ENCODE assay signal across 11 cellular contexts in genomic region chr18:79275992-79276391, GRCh38.
DNase-seq lines count a peak whose midpoint lies in the region; ATAC-seq, FAIRE-seq and TF ChIP-seq lines count a peak whose summit lies in the region.
"Had no signal": no experiment of that assay in that cellular context is flagged by ENCODE, and none has a peak within 500 bp of the region (broad histone marks: within the 10 kb centered on the region; RNA-seq: fewer than 3 reads in every experiment).

No MANE protein-coding gene starts in this region.

- no peaks in the 10 kb centered on the region for H3K27me3 ChIP-seq in MM.1S (replicated peaks; ENCODE audit: insufficient read depth, low read length)

- peak overlapping the region; percentile 42 for H3K27ac Mint-ChIP-seq in activated naive CD4-positive, alpha-beta T cell treated with anti-CD3 and anti-CD28 coated beads, Interleukin-2, amount 10 ng/mL, durations not matched to agents 7 days and 5 days
- H3K27ac Mint-ChIP-seq in activated naive CD4-positive, alpha-beta T cell treated with anti-CD3 and anti-CD28 coated beads, Interleukin-2, amount 50 U/mL, for 72 hours, result no peak overlapping the region
- H3K27ac Mint-ChIP-seq in stimulated activated effector memory CD8-positive, alpha-beta T cell treated with anti-CD3 and anti-CD28 coated beads, Interleukin-12 subunit alpha, Interleukin-12 subunit beta, amount 100 ng/mL, for 72 hours, result no peak overlapping the region

- H3K36me3 ChIP-seq in MM.1S (replicated peaks; ENCODE audit: insufficient read depth, low read length) (no peaks in the 10 kb centered on the region; the same call in 1 of the 2 replicates), kidney (ENCODE audit: control insufficient read depth in 1 of 2, insufficient read depth in 2 of 2, low read length in 2 of 2) (peaks cover 0 to 6% of the 10 kb centered on the region in 2 donors)

- H4K20me1 ChIP-seq in MM.1S (ENCODE audit: insufficient read depth, low read length), result no peaks in the 10 kb centered on the region

- no peaks in the 10 kb centered on the region for H3K27me3 Mint-ChIP-seq in activated naive CD4-positive, alpha-beta T cell treated with anti-CD3 and anti-CD28 coated beads, Interleukin-2, amount 10 ng/mL, durations not matched to agents 7 days and 5 days

- H3K4me1 ChIP-seq in MM.1S (ENCODE audit: low read length) (peaks cover 27% of the 10 kb centered on the region), kidney (ENCODE audit: control insufficient read depth in 1 of 2, insufficient read depth in 1 of 2, low read depth in 1 of 2, low read length in 2 of 2) (no peaks in the 10 kb centered on the region)

- H3K36me3 Mint-ChIP-seq in activated naive CD4-positive, alpha-beta T cell treated with anti-CD3 and anti-CD28 coated beads, Interleukin-2, amount 10 ng/mL, durations not matched to agents 7 days and 5 days, result peaks cover 10% of the 10 kb centered on the region
- peaks cover 7 to 17% of the 10 kb centered on the region in 2 donors for H3K36me3 Mint-ChIP-seq in activated naive CD4-positive, alpha-beta T cell treated with anti-CD3 and anti-CD28 coated beads, Interleukin-2, amount 50 U/mL, for 72 hours
- H3K36me3 Mint-ChIP-seq in stimulated activated effector memory CD8-positive, alpha-beta T cell treated with anti-CD3 and anti-CD28 coated beads, Interleukin-12 subunit alpha, Interleukin-12 subunit beta, amount 100 ng/mL, for 72 hours, result peaks cover 21% of the 10 kb centered on the region

- no peaks in the 10 kb centered on the region for H3K9me2 ChIP-seq in MM.1S (replicated peaks; ENCODE audit: insufficient read depth, low read length)

- no peak for DNase-seq in activated naive CD4-positive, alpha-beta T cell treated with anti-CD3 and anti-CD28 coated beads, Interleukin-2, amount 10 ng/mL, durations not matched to agents 7 days and 5 days
- DNase-seq in activated naive CD4-positive, alpha-beta T cell treated with anti-CD3 and anti-CD28 coated beads, Interleukin-2, amount 50 U/mL, for 72 hours (ENCODE audit: low spot score in 2 of 2), result no peak
- peak; percentile 91 for DNase-seq in MM.1S
- DNase-seq in stimulated activated effector memory CD8-positive, alpha-beta T cell treated with anti-CD3 and anti-CD28 coated beads, Interleukin-12 subunit alpha, Interleukin-12 subunit beta, amount 100 ng/mL, for 72 hours (ENCODE audit: low spot score in 2 of 2), result no peak
- no peak for DNase-seq in HT-29 (ENCODE audit: low spot score)
- DNase-seq in kidney, result no peak
- DNase-seq in NCI-H510A (lab: John Stamatoyannopoulos, UW), result no peak
- DNase-seq: activated CD4-positive, CD25-positive, alpha-beta regulatory T cell treated with anti-CD3 and anti-CD28 coated beads, Interleukin-2, amount 50 U/mL, for 72 hours; kidney glomerular epithelial cell had no signal

- intact Hi-C loops in kidney (cut with DNase I), result no loop called here

- peak overlapping the region; percentile 31; the same call in 1 of the 2 replicates for H3K9ac ChIP-seq in MM.1S (ENCODE audit: low read length)
- no peak overlapping the region for H3K9ac ChIP-seq in kidney (ENCODE audit: low read length in 2 of 2)

- H3K4me3 ChIP-seq in MM.1S (ENCODE audit: low read length) (peak overlapping the region; percentile 11; the same call in 1 of the 2 replicates), kidney (ENCODE audit: low read length in 2 of 2) (no peak overlapping the region)
- H3K4me3 ChIP-seq: smooth muscle cell had no signal

- FAIRE-seq in kidney (lab: Jason Lieb, UNC), result no peak

- CTCF ChIA-PET in activated naive CD4-positive, alpha-beta T cell treated with anti-CD3 and anti-CD28 coated beads, Interleukin-2, amount 10 ng/mL, durations not matched to agents 7 days and 5 days (lab: Charles Lee), result no interaction called here

- H2AFZ ChIP-seq in MM.1S (ENCODE audit: low read length), result peak overlapping the region; percentile 1; the same call in 1 of the 2 replicates

- H3F3A ChIP-seq in MM.1S (ENCODE audit: insufficient read depth, low read length), result peaks cover 13% of the 10 kb centered on the region; the same call in 1 of the 2 replicates

- TF ChIP-seq CTCF in MM.1S (IDR thresholded peaks at IDR 0.05; ENCODE audit: low read length) (no peak), kidney (IDR thresholded peaks at IDR 0.05; ENCODE audit: borderline replicate concordance, extremely low read depth, insufficient read depth) (no peak)

- no peaks in the 10 kb centered on the region for H3K9me3 Mint-ChIP-seq in activated naive CD4-positive, alpha-beta T cell treated with anti-CD3 and anti-CD28 coated beads, Interleukin-2, amount 10 ng/mL, durations not matched to agents 7 days and 5 days
- H3K9me3 Mint-ChIP-seq in activated naive CD4-positive, alpha-beta T cell treated with anti-CD3 and anti-CD28 coated beads, Interleukin-2, amount 50 U/mL, for 72 hours, result peaks cover 0 to 4% of the 10 kb centered on the region in 2 donors
- H3K9me3 Mint-ChIP-seq in stimulated activated effector memory CD8-positive, alpha-beta T cell treated with anti-CD3 and anti-CD28 coated beads, Interleukin-12 subunit alpha, Interleukin-12 subunit beta, amount 100 ng/mL, for 72 hours, result no peaks in the 10 kb centered on the region

- H3K9me3 ChIP-seq in MM.1S (replicated peaks; ENCODE audit: insufficient read depth, low read length), result no peaks in the 10 kb centered on the region
- no peaks in the 10 kb centered on the region for H3K9me3 ChIP-seq in kidney (ENCODE audit: control insufficient read depth in 1 of 2, low read length in 2 of 2)

- peak overlapping the region; percentile 71 for H3K4me2 ChIP-seq in MM.1S (ENCODE audit: low read depth, low read length)
- H3K4me2 ChIP-seq: smooth muscle cell had no signal

- H3K4me3 Mint-ChIP-seq in activated naive CD4-positive, alpha-beta T cell treated with anti-CD3 and anti-CD28 coated beads, Interleukin-2, amount 10 ng/mL, durations not matched to agents 7 days and 5 days, result no peak overlapping the region
- no peak overlapping the region for H3K4me3 Mint-ChIP-seq in stimulated activated effector memory CD8-positive, alpha-beta T cell treated with anti-CD3 and anti-CD28 coated beads, Interleukin-12 subunit alpha, Interleukin-12 subunit beta, amount 100 ng/mL, for 72 hours

- H3K79me2 ChIP-seq in MM.1S (ENCODE audit: low read length), result no peaks in the 10 kb centered on the region

- H3K4me1 Mint-ChIP-seq in activated naive CD4-positive, alpha-beta T cell treated with anti-CD3 and anti-CD28 coated beads, Interleukin-2, amount 10 ng/mL, durations not matched to agents 7 days and 5 days, result peaks cover 11% of the 10 kb centered on the region
- H3K4me1 Mint-ChIP-seq in stimulated activated effector memory CD8-positive, alpha-beta T cell treated with anti-CD3 and anti-CD28 coated beads, Interleukin-12 subunit alpha, Interleukin-12 subunit beta, amount 100 ng/mL, for 72 hours, result peaks cover 25% of the 10 kb centered on the region

- H3K27ac ChIP-seq in MM.1S (ENCODE audit: low read length) (peak overlapping the region; percentile 82), kidney (ENCODE audit: low read depth in 2 of 2, low read length in 2 of 2) (no peak overlapping the region)

- ATAC-seq in activated naive CD4-positive, alpha-beta T cell treated with anti-CD3 and anti-CD28 coated beads, Interleukin-2, amount 50 U/mL, for 72 hours, result no peak
- ATAC-seq in HG02588 (IDR thresholded peaks at IDR 0.05; ENCODE audit: unreplicated experiment), result peak; percentile 72
- peak; percentile 74 for ATAC-seq in stimulated activated effector memory CD8-positive, alpha-beta T cell treated with anti-CD3 and anti-CD28 coated beads, Interleukin-12 subunit alpha, Interleukin-12 subunit beta, amount 100 ng/mL, for 72 hours

Comparison
In these comparisons a context has a peak if more than half of its experiments do, and no peak if none do; other contexts are left out.
1. ATAC-seq: peak in HG02588 (single experiment) and stimulated activated effector memory CD8-positive, alpha-beta T cell treated with anti-CD3 and anti-CD28 coated beads, Interleukin-12 subunit alpha, Interleukin-12 subunit beta, amount 100 ng/mL, for 72 hours (single experiment); none in activated naive CD4-positive, alpha-beta T cell treated with anti-CD3 and anti-CD28 coated beads, Interleukin-2, amount 50 U/mL, for 72 hours (0 of 2).